12 cellular contexts compared by ENCODE assay signal in genomic region chr9:108002296-108003056, GRCh38.
DNase-seq lines count a peak whose midpoint lies in the region; ATAC-seq and TF ChIP-seq lines count a peak whose summit lies in the region.
"Had no signal": no experiment of that assay in that cellular context is flagged by ENCODE, and none has a peak within 500 bp of the region (broad histone marks: within the 10 kb centered on the region; RNA-seq: fewer than 3 reads in every experiment).

No MANE protein-coding gene starts in this region.

- peaks cover 40% of the 10 kb centered on the region for H3K4me1 Mint-ChIP-seq in nephron

- peaks cover 8% of the 10 kb centered on the region for H3K27me3 Mint-ChIP-seq in nephron (ENCODE audit: low read depth)

- intact Hi-C loops in Right ventricle myocardium superior (cut with DNase I) = no loop called here
- intact Hi-C loops in cardiac septum (cut with DNase I) = no loop called here

- no peak for DNase-seq in Right ventricle myocardium superior
- DNase-seq in cardiac septum (ENCODE audit: low spot score) = no peak
- peak; percentile 51 for DNase-seq in fibroblast of peridontal ligament (ENCODE audit: extremely low read depth)
- no peak for DNase-seq in NCI-H1417 (lab: John Stamatoyannopoulos, UW)
- no peak for DNase-seq in midbrain (lab: John Stamatoyannopoulos, UW)
- no peak for DNase-seq in GDM1 (lab: John Stamatoyannopoulos, UW)
- DNase-seq: activated CD8-positive, alpha-beta T cell treated with anti-CD3 and anti-CD28 coated beads for 36 hours; activated effector memory CD4-positive, alpha-beta T cell treated with anti-CD3 and anti-CD28 coated beads, Interleukin-2, amount 50 U/mL, for 16 hours; brain microvascular endothelial cell; NCI-H1048 had no signal

- no peak for TF ChIP-seq CTCF in nephron (IDR thresholded peaks at IDR 0.05; ENCODE audit: unreplicated experiment in 3 of 3)

- H3K27ac Mint-ChIP-seq in nephron = peak overlapping the region; percentile 87 to 92 (median 88)
- H3K27ac Mint-ChIP-seq: activated CD8-positive, alpha-beta T cell treated with anti-CD3 and anti-CD28 coated beads for 36 hours had no signal

- ATAC-seq in Right ventricle myocardium superior (ENCODE audit: poor library complexity) (peak; percentile 57), HG02970 (IDR thresholded peaks at IDR 0.05; ENCODE audit: low FRiP score, unreplicated experiment) (no peak)
- ATAC-seq: activated CD8-positive, alpha-beta T cell treated with anti-CD3 and anti-CD28 coated beads for 36 hours had no signal

- no peaks in the 10 kb centered on the region for H3K9me3 Mint-ChIP-seq in nephron
- H3K9me3 Mint-ChIP-seq: activated CD8-positive, alpha-beta T cell treated with anti-CD3 and anti-CD28 coated beads for 36 hours had no signal

- no peak overlapping the region for H3K4me3 Mint-ChIP-seq in nephron
- H3K4me3 Mint-ChIP-seq: activated CD8-positive, alpha-beta T cell treated with anti-CD3 and anti-CD28 coated beads for 36 hours had no signal

- no peaks in the 10 kb centered on the region for H3K36me3 Mint-ChIP-seq in nephron (ENCODE audit: low read depth)
